8 cellular contexts compared by ENCODE assay signal in the genomic region with DNA sequence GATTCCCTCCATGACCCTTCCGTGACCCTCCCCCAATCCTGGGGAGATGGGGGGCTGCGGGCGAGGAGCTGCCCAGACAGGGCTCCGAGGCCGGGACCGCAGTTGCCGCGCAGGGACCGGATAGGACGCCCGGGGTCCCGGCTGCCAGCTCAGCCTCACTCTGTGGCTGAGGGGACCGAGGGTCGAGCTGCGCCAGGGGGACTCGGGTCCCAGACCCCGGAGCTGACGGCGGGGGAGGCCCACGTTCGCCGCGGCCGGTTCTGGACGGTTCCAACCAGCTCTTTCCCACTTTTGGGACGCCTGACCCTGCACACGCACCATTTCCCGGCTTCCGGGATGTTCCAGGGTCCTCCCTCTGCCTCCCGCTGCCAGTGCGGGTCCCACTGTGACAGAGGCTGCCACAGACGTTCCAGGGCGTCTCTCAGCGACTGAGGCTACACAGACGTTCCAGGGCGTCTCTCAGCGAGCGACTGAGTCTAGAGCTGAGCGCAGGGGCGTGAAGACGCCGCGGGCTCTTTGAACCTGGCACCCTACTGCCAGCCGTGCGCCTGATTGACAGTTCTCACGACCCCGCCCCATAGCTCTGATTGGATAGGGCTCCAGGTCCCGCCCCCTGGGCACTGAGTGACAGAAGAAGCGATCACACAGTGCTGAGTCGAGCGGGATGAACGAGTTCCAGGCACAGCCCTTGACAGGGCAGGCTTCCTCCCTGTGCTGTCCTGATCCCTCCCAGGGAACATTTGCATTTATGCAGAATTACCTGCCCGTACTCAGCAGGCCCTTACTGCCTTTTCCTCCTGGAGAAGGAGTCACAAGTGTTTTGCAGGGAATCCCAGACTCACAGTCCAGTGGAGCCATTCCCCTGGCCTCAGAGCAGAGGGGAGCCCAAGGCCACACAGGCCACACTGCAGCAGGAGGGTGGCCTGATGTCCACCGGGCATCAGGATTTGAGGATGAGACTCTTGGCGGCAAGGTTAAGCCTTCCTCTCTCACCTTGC. TPM values are rescaled to one million over a fixed set of nuclear protein-coding genes. Genes with fewer than 3 reads are reported as not detected.
DNase-seq lines count a peak whose midpoint lies in the region; ATAC-seq and TF ChIP-seq lines count a peak whose summit lies in the region.

A gene (minus strand): TSS at position 472 of the 998 bp plus-strand sequence. CDS start 151 bp downstream, at position 321.

- H3K9me3 Mint-ChIP-seq in activated CD8-positive, alpha-beta T cell treated with anti-CD3 and anti-CD28 coated beads for 36 hours: no peaks in the 10 kb centered on the region

- peak; percentile 97 for DNase-seq in AG20443 (ENCODE audit: low spot score)
- peak; percentile 66 for DNase-seq in NCI-H524 treated with DMSO at 0.1 percent for 48 hours (lab: John Stamatoyannopoulos, UW)
- DNase-seq in activated CD8-positive, alpha-beta T cell treated with anti-CD3 and anti-CD28 coated beads for 36 hours: peak; percentile 100
- peak; percentile 97 for DNase-seq in ecto neural progenitor cell (ENCODE audit: low spot score)
- DNase-seq in lower leg skin (ENCODE audit: low spot score in 2 of 2): peak; percentile 99 to 100
- peak; percentile 99 for DNase-seq in stimulated activated CD4-positive, alpha-beta T cell treated with anti-CD3 and anti-CD28 coated beads, Interleukin-4, amount 100 ng/mL, for 24 hours

- TF ChIP-seq CTCF in activated CD8-positive, alpha-beta T cell treated with anti-CD3 and anti-CD28 coated beads for 36 hours (IDR thresholded peaks at IDR 0.05): no peak
- TF ChIP-seq CTCF in lower leg skin (IDR thresholded peaks at IDR 0.05): no peak

- POLR2A ChIA-PET in activated CD8-positive, alpha-beta T cell treated with anti-CD3 and anti-CD28 coated beads for 36 hours (lab: Charles Lee): interaction anchor here (0.6 to 3.5 kb wide), 19 partner anchors 11 to 460 kb away, joined by 3 to 25 read pairs (median 4); a partner anchor contains a TSS

- peak within 1 kb of the TSS; percentile 88 for H3K4me3 Mint-ChIP-seq in activated CD8-positive, alpha-beta T cell treated with anti-CD3 and anti-CD28 coated beads for 36 hours

- 1 to 2% methylated on average over 28 to 37 of the region's 55 CpGs for WGBS in lower leg skin, 2 donors

- peak within 1 kb of the TSS; percentile 64 for H3K4me3 ChIP-seq in lower leg skin (ENCODE audit: low read depth, poor library complexity, severe bottlenecking)

- no peaks in the 10 kb centered on the region for H3K27me3 Mint-ChIP-seq in activated CD8-positive, alpha-beta T cell treated with anti-CD3 and anti-CD28 coated beads for 36 hours

- CTCF ChIA-PET in activated CD8-positive, alpha-beta T cell treated with anti-CD3 and anti-CD28 coated beads for 36 hours (lab: Charles Lee): interaction anchor here (0.8 to 1.7 kb wide), 7 partner anchors 8 to 243 kb away, joined by 3 to 5 read pairs (median 3); a partner anchor contains a TSS

- H3K36me3 Mint-ChIP-seq in activated CD8-positive, alpha-beta T cell treated with anti-CD3 and anti-CD28 coated beads for 36 hours (ENCODE audit: low read depth): peaks cover 5% of the 10 kb centered on the region

- H3K27ac Mint-ChIP-seq in activated CD8-positive, alpha-beta T cell treated with anti-CD3 and anti-CD28 coated beads for 36 hours: peak within 1 kb of the TSS; percentile 97

- TF ChIP-seq POLR2A in lower leg skin (IDR thresholded peaks at IDR 0.05): no peak

- peak; percentile 92 for ATAC-seq in GM19023 (IDR thresholded peaks at IDR 0.05; ENCODE audit: unreplicated experiment)
- ATAC-seq in HG03196 (IDR thresholded peaks at IDR 0.05; ENCODE audit: unreplicated experiment): peak; percentile 76
- peak; percentile 91 for ATAC-seq in activated CD8-positive, alpha-beta T cell treated with anti-CD3 and anti-CD28 coated beads for 36 hours

- peaks cover 34% of the 10 kb centered on the region for H3K4me1 Mint-ChIP-seq in activated CD8-positive, alpha-beta T cell treated with anti-CD3 and anti-CD28 coated beads for 36 hours (ENCODE audit: low read depth)

- intact Hi-C loops in activated CD8-positive, alpha-beta T cell treated with anti-CD3 and anti-CD28 coated beads for 36 hours (cut with micrococcal nuclease): loop anchor here (5.0 kb wide), 1 partner anchor 41 kb away; a partner anchor contains a TSS
- intact Hi-C loops in lower leg skin (cut with DNase I; ENCODE audit: low total_unique reads): no loop called here

RNA-seq across cellular contexts. Expression of the gene that starts here (rescaled TPM):
- total RNA-seq in activated CD8-positive, alpha-beta T cell treated with anti-CD3 and anti-CD28 coated beads for 36 hours: 1 to 10 TPM; 6.0 to 7.1 TPM
- total RNA-seq in lower leg skin: 10 to 100 TPM in 1 of 4 donors, 1 to 10 TPM in 3; 3.1 to 16.9 (median 5.6) TPM

Comparison
In these comparisons a context has a peak if more than half of its experiments do, and no peak if none do; other contexts are left out.
1. Peak in every context shown above with its lines: DNase-seq, ATAC-seq and H3K4me3 ChIP-seq.